In the genomic region with DNA sequence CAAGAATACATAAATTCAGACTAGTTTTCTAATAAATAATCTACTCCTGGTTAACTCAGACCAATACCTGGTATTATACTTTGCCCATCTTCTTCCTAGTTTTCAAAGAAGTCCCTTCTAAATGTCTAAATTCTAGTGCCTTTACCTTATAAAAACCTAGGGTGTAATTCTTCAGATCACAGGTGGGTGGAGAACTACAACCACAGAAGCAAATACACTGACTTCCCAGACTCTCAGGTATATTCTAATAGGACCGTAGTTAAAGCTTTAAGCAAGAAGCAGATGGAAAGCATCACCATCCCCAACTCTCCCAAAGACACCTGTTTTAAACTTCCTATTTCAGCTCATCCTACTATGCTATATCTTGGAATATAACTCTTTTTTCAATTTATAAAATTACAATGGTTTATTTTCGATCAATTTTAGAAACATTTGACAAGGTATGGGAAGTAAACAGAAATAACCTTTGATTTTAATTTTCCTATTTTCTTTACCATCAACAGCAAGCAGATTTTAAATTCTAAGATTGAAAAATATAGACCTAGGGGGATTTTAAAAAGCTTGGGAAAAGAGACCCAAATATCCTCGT, we compare ENCODE assay signal across 7 cellular contexts. TPM values are rescaled to one million over a fixed set of nuclear protein-coding genes. Genes with fewer than 3 reads are reported as not detected.
DNase-seq lines count a peak whose midpoint lies in the region; ATAC-seq and TF ChIP-seq lines count a peak whose summit lies in the region.

No MANE protein-coding gene starts in this region.

- no peak overlapping the region for H2AFZ ChIP-seq in OCI-LY7 (ENCODE audit: low read length)

- peak; percentile 48 for TF ChIP-seq CTCF in GM12874 (IDR thresholded peaks at IDR 0.05; ENCODE audit: insufficient read depth, low read depth, low read length)
- peak; percentile 81 for TF ChIP-seq CTCF in OCI-LY7 (conservative IDR thresholded peaks at IDR 0.05; ENCODE audit: low read length)
- peak; percentile 75 for TF ChIP-seq CTCF in foreskin keratinocyte (conservative IDR thresholded peaks at IDR 0.05)

- CTCF ChIA-PET in OCI-LY7 (lab: Charles Lee; ENCODE audit: unreplicated experiment): interaction anchor here (0.6 to 1.4 kb wide), 4 partner anchors 14 to 810 kb away, joined by 3 to 6 read pairs (median 4); no protein-coding TSS in a partner anchor

- H3K4me1 ChIP-seq in OCI-LY7 (ENCODE audit: insufficient read depth, low read length, poor library complexity, severe bottlenecking) (peaks cover 71% of the 10 kb centered on the region), foreskin keratinocyte (peaks cover 3% of the 10 kb centered on the region)

- H3K4me2 ChIP-seq in OCI-LY7 (ENCODE audit: low read length): no peak overlapping the region

- DNase-seq in OCI-LY7 (ENCODE audit: low spot score) (peak; percentile 51), foreskin keratinocyte (peak in 1 of 2 donors; percentile 28), dedifferentiated amniotic fluid mesenchymal stem cell (ENCODE audit: extremely low spot score) (no peak), ureter (ENCODE audit: low spot score) (no peak), mesenteric fat pad (ENCODE audit: low spot score) (no peak)

- BruUV-seq in OCI-LY7 (replicated peaks; lab: Mats Ljungman, UMichigan): TSS peak; percentile 1

- ATAC-seq in HG02623 (IDR thresholded peaks at IDR 0.05; ENCODE audit: unreplicated experiment) (peak; percentile 62), foreskin keratinocyte (peak; percentile 64)

- no peaks in the 10 kb centered on the region for H3K27me3 ChIP-seq in foreskin keratinocyte

- H4K20me1 ChIP-seq in OCI-LY7 (ENCODE audit: insufficient read depth, low read length): peaks cover 74% of the 10 kb centered on the region

- peaks cover 100% of the 10 kb centered on the region for H3K79me2 ChIP-seq in OCI-LY7 (ENCODE audit: insufficient read depth, low read depth, low read length)

- no peaks in the 10 kb centered on the region for H3K9me3 ChIP-seq in OCI-LY7 (ENCODE audit: low read length)

- POLR2A ChIA-PET in OCI-LY7 (lab: Charles Lee): interaction anchor here (0.6 to 6.2 kb wide), 8 partner anchors 11 to 175 kb away, joined by 3 to 55 read pairs (median 4); no protein-coding TSS in a partner anchor

- H3K9me2 ChIP-seq in OCI-LY7 (ENCODE audit: insufficient read depth, low read length): no peaks in the 10 kb centered on the region

- intact Hi-C loops in OCI-LY7 (cut with micrococcal nuclease; ENCODE audit: unreplicated experiment): loop anchor here (5.0 kb wide), 2 partner anchors 408 to 644 kb away; no protein-coding TSS in a partner anchor

- H3K36me3 ChIP-seq in OCI-LY7 (ENCODE audit: insufficient read depth, low read length): peaks cover 98% of the 10 kb centered on the region

- H3K4me3 ChIP-seq in OCI-LY7 (ENCODE audit: low read depth, low read length, poor library complexity, severe bottlenecking): no peak overlapping the region

- H3K27ac ChIP-seq in OCI-LY7 (ENCODE audit: low read depth, low read length, poor library complexity, severe bottlenecking): no peak overlapping the region
- no peak overlapping the region for H3K27ac ChIP-seq in foreskin keratinocyte

RNA-seq across cellular contexts. Expression of a gene that starts 15.8 kb away (rescaled TPM):
- total RNA-seq in OCI-LY7 (2014; rRNA removed; shearing (Covaris generic)): 72.4 and 74.2 TPM in 2 replicates
- total RNA-seq in OCI-LY7 (2022) (74.3 and 78.9 TPM in 2 replicates), foreskin keratinocyte (39.0 and 39.8 TPM in 2 replicates), ureter (56.8 TPM), mesenteric fat pad (147 TPM)
- polyA plus RNA-seq in foreskin keratinocyte: 9.8 and 12.4 TPM in 2 replicates
